In the genomic region with DNA sequence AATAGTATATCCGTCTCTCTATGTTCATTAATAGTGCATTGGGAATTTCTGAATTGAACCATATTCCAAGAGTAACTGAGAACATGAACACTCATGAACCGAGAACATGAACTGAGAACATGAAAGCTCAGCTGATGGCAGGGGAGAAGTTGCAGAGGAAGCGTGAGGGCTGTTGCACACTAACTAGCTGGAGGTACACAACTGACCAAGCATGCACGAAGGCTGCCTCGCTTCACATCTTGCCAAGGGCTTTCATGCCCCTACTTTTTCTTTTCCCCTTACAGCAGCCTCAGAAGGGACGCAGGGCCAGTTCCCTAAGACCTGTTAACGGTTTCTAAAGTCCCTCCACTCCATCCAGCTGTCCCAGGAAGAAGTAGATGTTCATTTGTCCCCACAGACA, we compare ENCODE assay signal across 18 cellular contexts. TPM values are rescaled to one million over a fixed set of nuclear protein-coding genes. Genes with fewer than 3 reads are reported as not detected.
DNase-seq lines count a peak whose midpoint lies in the region; ATAC-seq and TF ChIP-seq lines count a peak whose summit lies in the region.
"Had no signal": no experiment of that assay in that cellular context is flagged by ENCODE, and none has a peak within 500 bp of the region (broad histone marks: within the 10 kb centered on the region; RNA-seq: fewer than 3 reads in every experiment).

No MANE protein-coding gene starts in this region.

- H3K36me3 ChIP-seq in mesendoderm (ENCODE audit: control insufficient read depth, insufficient read depth, low read length) (no peaks in the 10 kb centered on the region), Caco-2 (ENCODE audit: control insufficient read depth, insufficient read depth, low read length) (no peaks in the 10 kb centered on the region)
- H3K36me3 ChIP-seq: right lobe of liver had no signal

- H2BK120ac ChIP-seq in mesendoderm (ENCODE audit: low read depth, low read length), result no peak overlapping the region

- H3K4me3 Mint-ChIP-seq in activated B cell treated with CpG ODN at 0.5 μM for 24 hours (no peak overlapping the region), Caco-2 (ENCODE audit: unreplicated experiment) (no peak overlapping the region)
- H3K4me3 Mint-ChIP-seq: nephron; stimulated activated effector memory CD8-positive, alpha-beta T cell treated with anti-CD3 and anti-CD28 coated beads, Interleukin-12 subunit alpha, Interleukin-12 subunit beta, amount 100 ng/mL, for 72 hours had no signal

- H3K4me1 ChIP-seq in mesendoderm (ENCODE audit: control insufficient read depth, low read depth, low read length) (peaks cover 8% of the 10 kb centered on the region), Caco-2 (peaks cover 45% of the 10 kb centered on the region)

- DNase-seq in activated B cell treated with CpG ODN at 0.5 μM for 24 hours (no peak), mesendoderm (no peak), substantia nigra (lab: John Stamatoyannopoulos, UW) (peak in 7 of 49 donors; percentile 4 to 30 (median 12)), UCSD-AML1 (lab: John Stamatoyannopoulos, UW; ENCODE audit: unreplicated experiment) (no peak), NCI-H2227 treated with DMSO at 0.1 percent for 48 hours (lab: John Stamatoyannopoulos, UW) (no peak), Caco-2 (no peak)
- DNase-seq: activated gamma-delta T cell, DMS79, left colon, NCI-H2029 treated with DMSO at 0.1 percent for 48 hours, NCI-H69, right lobe of liver had no signal

- POLR2A ChIA-PET in activated B cell treated with CpG ODN at 0.5 μM for 24 hours (lab: Charles Lee), result no interaction called here
- POLR2A ChIA-PET in Caco-2 (lab: Charles Lee), result no interaction called here

- no peaks in the 10 kb centered on the region for H3K9me3 ChIP-seq in Caco-2
- H3K9me3 ChIP-seq: right lobe of liver had no signal

- intact Hi-C loops in activated B cell treated with CpG ODN at 0.5 μM for 24 hours (cut with micrococcal nuclease) (loop anchor here (2.0 kb wide), 1 partner anchor 16 kb away; no protein-coding TSS in a partner anchor), Caco-2 (cut with micrococcal nuclease; ENCODE audit: unreplicated experiment) (no loop called here)

- peaks cover 36% of the 10 kb centered on the region for H3K4me1 Mint-ChIP-seq in activated B cell treated with CpG ODN at 0.5 μM for 24 hours
- peaks cover 42% of the 10 kb centered on the region for H3K4me1 Mint-ChIP-seq in Caco-2 (ENCODE audit: low read depth, unreplicated experiment)

- H3K4ac ChIP-seq in mesendoderm (ENCODE audit: low read depth, low read length), result no peak overlapping the region

- no TSS peak for BruUV-seq in Caco-2 (replicated peaks; lab: Mats Ljungman, UMichigan)

- H3K9me3 Mint-ChIP-seq in activated B cell treated with CpG ODN at 0.5 μM for 24 hours (no peaks in the 10 kb centered on the region), Caco-2 (ENCODE audit: unreplicated experiment) (no peaks in the 10 kb centered on the region)
- H3K9me3 Mint-ChIP-seq: nephron; stimulated activated effector memory CD8-positive, alpha-beta T cell treated with anti-CD3 and anti-CD28 coated beads, Interleukin-12 subunit alpha, Interleukin-12 subunit beta, amount 100 ng/mL, for 72 hours had no signal

- H3K27me3 Mint-ChIP-seq in activated B cell treated with CpG ODN at 0.5 μM for 24 hours (no peaks in the 10 kb centered on the region), Caco-2 (ENCODE audit: insufficient read depth, unreplicated experiment) (no peaks in the 10 kb centered on the region)

- no peak overlapping the region for H2BK15ac ChIP-seq in mesendoderm (replicated peaks; ENCODE audit: low read depth)

- no peak overlapping the region for H2BK5ac ChIP-seq in mesendoderm (ENCODE audit: low read length)

- H3K36me3 Mint-ChIP-seq in activated B cell treated with CpG ODN at 0.5 μM for 24 hours (ENCODE audit: low read depth), result no peaks in the 10 kb centered on the region
- no peaks in the 10 kb centered on the region for H3K36me3 Mint-ChIP-seq in Caco-2 (ENCODE audit: insufficient read depth, unreplicated experiment)
- H3K36me3 Mint-ChIP-seq: stimulated activated effector memory CD8-positive, alpha-beta T cell treated with anti-CD3 and anti-CD28 coated beads, Interleukin-12 subunit alpha, Interleukin-12 subunit beta, amount 100 ng/mL, for 72 hours had no signal

- no peaks in the 10 kb centered on the region for H3K79me2 ChIP-seq in mesendoderm (ENCODE audit: control insufficient read depth, insufficient read depth, low read length)

- no peak overlapping the region for H3K4me2 ChIP-seq in mesendoderm (ENCODE audit: low read length)

- H3K27me3 ChIP-seq in mesendoderm (ENCODE audit: insufficient read depth, low read length, poor library complexity) (no peaks in the 10 kb centered on the region), Caco-2 (replicated peaks; ENCODE audit: control insufficient read depth, insufficient read depth, low read length) (no peaks in the 10 kb centered on the region)
- H3K27me3 ChIP-seq: right lobe of liver had no signal

- H3K23ac ChIP-seq in mesendoderm (ENCODE audit: low read length), result no peak overlapping the region

- no peak for TF ChIP-seq CTCF in activated B cell treated with CpG ODN at 0.5 μM for 24 hours (IDR thresholded peaks at IDR 0.05)
- no peak for TF ChIP-seq CTCF in Caco-2 (IDR thresholded peaks at IDR 0.05; ENCODE audit: insufficient read depth in 1 of 2, low read depth in 1 of 2, low read length in 1 of 2, severe bottlenecking in 1 of 2, unreplicated experiment in 1 of 2)

- WGBS in mesendoderm (ENCODE audit: extremely low coverage, insufficient coverage, low lambda C conversion rate), result no CpG with 5 or more reads among the region's 7 CpGs

- H4K8ac ChIP-seq in mesendoderm (ENCODE audit: low read depth, low read length), result no peak overlapping the region

- ATAC-seq in GM18868 (IDR thresholded peaks at IDR 0.05; ENCODE audit: unreplicated experiment) (peak; percentile 75), activated B cell treated with CpG ODN at 0.5 μM for 24 hours (ENCODE audit: low read depth) (peak; percentile 71)
- ATAC-seq: left colon; Panc1; stimulated activated effector memory CD8-positive, alpha-beta T cell treated with anti-CD3 and anti-CD28 coated beads, Interleukin-12 subunit alpha, Interleukin-12 subunit beta, amount 100 ng/mL, for 72 hours had no signal

- no peak overlapping the region for H3K18ac ChIP-seq in mesendoderm (ENCODE audit: low read length)

- CTCF ChIA-PET in activated B cell treated with CpG ODN at 0.5 μM for 24 hours (lab: Charles Lee) (interaction anchor here (1.3 kb wide), 1 partner anchor 16 kb away, joined by 3 read pairs; no protein-coding TSS in a partner anchor), Caco-2 (lab: Charles Lee) (no interaction called here)

- H3K9ac ChIP-seq in mesendoderm (ENCODE audit: low read length), result no peak overlapping the region

- no peak overlapping the region for H3K27ac ChIP-seq in mesendoderm (ENCODE audit: low read depth, low read length)
- peak overlapping the region; percentile 96 for H3K27ac ChIP-seq in substantia nigra (ENCODE audit: low read depth, low read length, poor library complexity, severe bottlenecking)

- H3K27ac Mint-ChIP-seq in activated B cell treated with CpG ODN at 0.5 μM for 24 hours (peak overlapping the region; percentile 54), Caco-2 (ENCODE audit: unreplicated experiment) (no peak overlapping the region)
- H3K27ac Mint-ChIP-seq: nephron; stimulated activated effector memory CD8-positive, alpha-beta T cell treated with anti-CD3 and anti-CD28 coated beads, Interleukin-12 subunit alpha, Interleukin-12 subunit beta, amount 100 ng/mL, for 72 hours had no signal

- H4K5ac ChIP-seq in mesendoderm (ENCODE audit: low read length), result no peak overlapping the region

- peak overlapping the region; percentile 69 for H3K56ac ChIP-seq in mesendoderm (ENCODE audit: low read length)

- H3K4me3 ChIP-seq in mesendoderm (ENCODE audit: low read length) (no peak overlapping the region), Caco-2 (ENCODE audit: low read depth, low read length) (no peak overlapping the region)
- H3K4me3 ChIP-seq: right lobe of liver had no signal

- H3K79me1 ChIP-seq in mesendoderm (ENCODE audit: low read length), result no peaks in the 10 kb centered on the region

- H2AK5ac ChIP-seq in mesendoderm (ENCODE audit: low read length), result no peak overlapping the region

RNA-seq across cellular contexts. Expression of gene RNASE1, which starts 4.3 kb away (rescaled TPM):
- total RNA-seq in activated B cell treated with CpG ODN at 0.5 μM for 24 hours (not detected in 2 replicates), Caco-2 (2022) (1.2 and 1.5 TPM in 2 replicates)
- 0.55 TPM for polyA plus RNA-seq in mesendoderm (2013, experiment 1 of 2)
- polyA plus RNA-seq in mesendoderm (2013, experiment 2 of 2), result 0.69 TPM
- polyA plus RNA-seq: BJ had no signal

RNA-seq across cellular contexts. Expression of gene RNASE6, which starts 17.2 kb away (rescaled TPM):
- total RNA-seq in activated B cell treated with CpG ODN at 0.5 μM for 24 hours (9.0 and 10.0 TPM in 2 replicates), Caco-2 (2022) (not detected in 2 replicates)
- 0.04 TPM for polyA plus RNA-seq in mesendoderm (2013, experiment 1 of 2)
- polyA plus RNA-seq in mesendoderm (2013, experiment 2 of 2), result 0.08 TPM
- total RNA-seq: astrocyte had no signal
- polyA plus RNA-seq: BJ had no signal

RNA-seq across cellular contexts. Expression of gene EDDM3B, which starts 30.1 kb away (rescaled TPM):
- not detected in 2 replicates for total RNA-seq in activated B cell treated with CpG ODN at 0.5 μM for 24 hours
- polyA plus RNA-seq in mesendoderm (2013, experiment 1 of 2), result not detected
- polyA plus RNA-seq in mesendoderm (2013, experiment 2 of 2), result not detected
- not detected in 2 replicates for total RNA-seq in Caco-2 (2022)
- total RNA-seq: astrocyte, left colon, right lobe of liver had no signal
- polyA plus RNA-seq: BJ had no signal

RNA-seq across cellular contexts. Expression of gene EDDM3A, which starts 52.6 kb away (rescaled TPM):
- total RNA-seq in activated B cell treated with CpG ODN at 0.5 μM for 24 hours (not detected in 2 replicates), Caco-2 (2022) (not detected in 2 replicates)
- not detected for polyA plus RNA-seq in mesendoderm (2013, experiment 1 of 2)
- not detected for polyA plus RNA-seq in mesendoderm (2013, experiment 2 of 2)
- total RNA-seq: astrocyte, left colon, right lobe of liver had no signal
- polyA plus RNA-seq: BJ had no signal
